Comparison of ENCODE assay signal across 31 cellular contexts in genomic region chr6:34524989-34525388, GRCh38. TPM values are rescaled to one million over a fixed set of nuclear protein-coding genes. Genes with fewer than 3 reads are reported as not detected.
"Had no signal": no experiment of that assay in that cellular context is flagged by ENCODE, and none has a peak within 500 bp of the region (broad histone marks: within the 10 kb centered on the region; RNA-seq: fewer than 3 reads in every experiment).

No MANE protein-coding gene starts in this region.

- H3K36me3 ChIP-seq: Peyer's patch, SJSA1 had no signal

- H3K4me3 Mint-ChIP-seq: activated CD8-positive, alpha-beta memory T cell treated with anti-CD3 and anti-CD28 coated beads, Interleukin-2, amount 10 ng/mL, durations not matched to agents 7 days and 5 days; activated naive CD4-positive, alpha-beta T cell treated with anti-CD3 and anti-CD28 coated beads, Interleukin-2, amount 50 U/mL, for 24 hours; activated T-cell treated with anti-CD3 and anti-CD28 coated beads, Interleukin-2, amount 50 U/mL, for 24 hours; activated T-helper 1 cell treated with anti-CD3 and anti-CD28 coated beads, Interleukin-12 subunit alpha, Interleukin-12 subunit beta, Interleukin-2, Interleukin-4 antibody, amounts not matched to agents 30 ng/mL and 10 ng/mL and 1 ng/mL, durations not matched to agents 14 hours and 24 hours and 36 hours; T-helper 2 cell treated with Interferon-gamma antibody and Interleukin-4, amounts not matched to agents 5 μg/mL and 100 μg/mL, for 36 hours; WTC11 had no signal

- H3K9me3 ChIP-seq: Peyer's patch, SJSA1 had no signal

- H3K36me3 Mint-ChIP-seq: activated CD8-positive, alpha-beta memory T cell treated with anti-CD3 and anti-CD28 coated beads, Interleukin-2, amount 10 ng/mL, durations not matched to agents 7 days and 5 days; activated naive CD4-positive, alpha-beta T cell treated with anti-CD3 and anti-CD28 coated beads, Interleukin-2, amount 50 U/mL, for 24 hours; WTC11 had no signal

- H3K27me3 Mint-ChIP-seq: activated CD8-positive, alpha-beta memory T cell treated with anti-CD3 and anti-CD28 coated beads, Interleukin-2, amount 10 ng/mL, durations not matched to agents 7 days and 5 days; activated naive CD4-positive, alpha-beta T cell treated with anti-CD3 and anti-CD28 coated beads, Interleukin-2, amount 50 U/mL, for 24 hours; activated T-cell treated with anti-CD3 and anti-CD28 coated beads, Interleukin-2, amount 50 U/mL, for 24 hours; IgD-negative memory B cell had no signal

- H3K27ac Mint-ChIP-seq: activated CD8-positive, alpha-beta memory T cell treated with anti-CD3 and anti-CD28 coated beads, Interleukin-2, amount 10 ng/mL, durations not matched to agents 7 days and 5 days; activated naive CD4-positive, alpha-beta T cell treated with anti-CD3 and anti-CD28 coated beads, Interleukin-2, amount 50 U/mL, for 24 hours; activated T-cell treated with anti-CD3 and anti-CD28 coated beads, Interleukin-2, amount 50 U/mL, for 24 hours; activated T-helper 1 cell treated with anti-CD3 and anti-CD28 coated beads, Interleukin-12 subunit alpha, Interleukin-12 subunit beta, Interleukin-2, Interleukin-4 antibody, amounts not matched to agents 30 ng/mL and 10 ng/mL and 1 ng/mL, durations not matched to agents 14 hours and 24 hours and 36 hours; IgD-negative memory B cell; T-helper 2 cell treated with Interferon-gamma antibody and Interleukin-4, amounts not matched to agents 5 μg/mL and 100 μg/mL, for 36 hours; WTC11 had no signal

- H3K4me2 ChIP-seq: KMS-11 had no signal

- H3K27me3 ChIP-seq: Peyer's patch, SJSA1 had no signal

- H3K27ac ChIP-seq: KMS-11, Peyer's patch, RWPE1, SJSA1 had no signal

- H3K9me3 Mint-ChIP-seq: activated naive CD4-positive, alpha-beta T cell treated with anti-CD3 and anti-CD28 coated beads, Interleukin-2, amount 50 U/mL, for 24 hours; activated T-cell treated with anti-CD3 and anti-CD28 coated beads, Interleukin-2, amount 50 U/mL, for 24 hours; activated T-helper 1 cell treated with anti-CD3 and anti-CD28 coated beads, Interleukin-12 subunit alpha, Interleukin-12 subunit beta, Interleukin-2, Interleukin-4 antibody, amounts not matched to agents 30 ng/mL and 10 ng/mL and 1 ng/mL, durations not matched to agents 14 hours and 24 hours and 36 hours; T-helper 2 cell treated with Interferon-gamma antibody and Interleukin-4, amounts not matched to agents 5 μg/mL and 100 μg/mL, for 36 hours; WTC11 had no signal

- H3K4me3 ChIP-seq: Peyer's patch, SJSA1 had no signal

- DNase-seq: activated CD4-positive, alpha-beta T cell treated with anti-CD3 and anti-CD28 coated beads for 48 hours; activated CD4-positive, alpha-beta T cell treated with anti-CD3 and anti-CD28 coated beads, Interleukin-2, amount 50 U/mL, for 48 hours; activated CD4-positive, CD25-positive, alpha-beta regulatory T cell treated with anti-CD3 and anti-CD28 coated beads, Interleukin-2, amount 50 U/mL, for 72 hours; activated CD8-positive, alpha-beta memory T cell treated with anti-CD3 and anti-CD28 coated beads, Interleukin-2, amount 10 ng/mL, durations not matched to agents 7 days and 5 days; activated effector memory CD4-positive, alpha-beta T cell treated with Interleukin-2 at 50 U/mL for 16 hours; activated naive CD4-positive, alpha-beta T cell; activated T-cell treated with anti-CD3 and anti-CD28 coated beads, Interleukin-2, amount 50 U/mL, for 24 hours; NCI-H1092 treated with DMSO at 0.1 percent for 48 hours; NCI-H1417 treated with DMSO at 0.1 percent for 48 hours; NCI-H1694; NCI-H2029; NCI-H2107; NCI-H226; NCI-H526; NCI-H82; SHP77; SW 1271 had no signal

- ATAC-seq: activated CD8-positive, alpha-beta memory T cell treated with anti-CD3 and anti-CD28 coated beads, Interleukin-2, amount 10 ng/mL, durations not matched to agents 7 days and 5 days; SK-N-SH treated with all-trans-retinoic acid at 6 μM for 48 hours; WTC11 had no signal

RNA-seq across cellular contexts. Expression of gene SPDEF, which starts 31.1 kb away (rescaled TPM):
- total RNA-seq: activated T-helper 1 cell treated with anti-CD3 and anti-CD28 coated beads, Interleukin-12 subunit alpha, Interleukin-12 subunit beta, Interleukin-2, Interleukin-4 antibody, amounts not matched to agents 30 ng/mL and 10 ng/mL and 1 ng/mL, durations not matched to agents 14 hours and 24 hours and 36 hours; MCF 10A; NCI-H460; SJSA1; T-helper 1 cell treated with Interleukin-12 subunit alpha and Interleukin-12 subunit beta and Interleukin-4 antibody, amounts not matched to agents 30 ng/mL and 1 ng/mL, for 36 hours had no signal
- polyA plus RNA-seq: IgD-negative memory B cell had no signal

RNA-seq across cellular contexts. Expression of gene PACSIN1, which starts 59.1 kb away (rescaled TPM):
- total RNA-seq: activated T-helper 1 cell treated with anti-CD3 and anti-CD28 coated beads, Interleukin-12 subunit alpha, Interleukin-12 subunit beta, Interleukin-2, Interleukin-4 antibody, amounts not matched to agents 30 ng/mL and 10 ng/mL and 1 ng/mL, durations not matched to agents 14 hours and 24 hours and 36 hours; bronchial epithelial cell; MCF 10A; SJSA1 had no signal
- polyA plus RNA-seq: IgD-negative memory B cell had no signal
